Comparison of ENCODE assay signal across 13 cellular contexts in genomic region chr12:102950950-102951490, GRCh38. TPM values are rescaled to one million over a fixed set of nuclear protein-coding genes. Genes with fewer than 3 reads are reported as not detected.
DNase-seq lines count a peak whose midpoint lies in the region; ATAC-seq and TF ChIP-seq lines count a peak whose summit lies in the region.
"Had no signal": no experiment of that assay in that cellular context is flagged by ENCODE, and none has a peak within 500 bp of the region (broad histone marks: within the 10 kb centered on the region; RNA-seq: fewer than 3 reads in every experiment).

No MANE protein-coding gene starts in this region.

- H3K9me3 Mint-ChIP-seq in activated naive CD8-positive, alpha-beta T cell treated with anti-CD3 and anti-CD28 coated beads, Interleukin-2, amount 10 ng/mL, durations not matched to agents 7 days and 5 days: peaks cover 3% of the 10 kb centered on the region
- H3K9me3 Mint-ChIP-seq in neural crest cell: no peaks in the 10 kb centered on the region

- peak overlapping the region; percentile 49 for H3K4me3 Mint-ChIP-seq in activated naive CD8-positive, alpha-beta T cell treated with anti-CD3 and anti-CD28 coated beads, Interleukin-2, amount 10 ng/mL, durations not matched to agents 7 days and 5 days
- H3K4me3 Mint-ChIP-seq in neural crest cell: peak overlapping the region; percentile 81

- no peak overlapping the region for H3K27ac Mint-ChIP-seq in activated naive CD8-positive, alpha-beta T cell treated with anti-CD3 and anti-CD28 coated beads, Interleukin-2, amount 10 ng/mL, durations not matched to agents 7 days and 5 days
- peak overlapping the region; percentile 58 for H3K27ac Mint-ChIP-seq in neural crest cell (ENCODE audit: unreplicated experiment)
- H3K27ac Mint-ChIP-seq: CD4-positive, alpha-beta memory T cell; naive thymus-derived CD4-positive, alpha-beta T cell had no signal

- TF ChIP-seq CTCF in GM12865 (IDR thresholded peaks at IDR 0.05; ENCODE audit: insufficient read depth, low read depth, low read length, missing control alignments) (no peak), neural crest cell (conservative IDR thresholded peaks at IDR 0.05) (no peak)

- DNase-seq in GM12865 (ENCODE audit: low read depth) (no peak), KBM-7 (peak; percentile 1), neural crest cell (ENCODE audit: low read depth, low spot score) (no peak), superior temporal gyrus (ENCODE audit: extremely low spot score) (no peak), AG08396 (ENCODE audit: low spot score) (no peak)
- no peak for DNase-seq in activated naive CD8-positive, alpha-beta T cell treated with anti-CD3 and anti-CD28 coated beads, Interleukin-2, amount 10 ng/mL, durations not matched to agents 7 days and 5 days
- DNase-seq: activated CD8-positive, alpha-beta memory T cell treated with anti-CD3 and anti-CD28 coated beads, Interleukin-2, amount 50 U/mL, for 4 hours; CD4-positive, alpha-beta memory T cell; foreskin fibroblast; naive thymus-derived CD4-positive, alpha-beta T cell; NCI-H526 treated with DMSO at 0.1 percent for 48 hours had no signal

- peaks cover 73% of the 10 kb centered on the region for H3K27me3 Mint-ChIP-seq in activated naive CD8-positive, alpha-beta T cell treated with anti-CD3 and anti-CD28 coated beads, Interleukin-2, amount 10 ng/mL, durations not matched to agents 7 days and 5 days
- H3K27me3 Mint-ChIP-seq in neural crest cell (ENCODE audit: low read depth): peaks cover 100% of the 10 kb centered on the region

- peaks cover 3% of the 10 kb centered on the region for H3K36me3 Mint-ChIP-seq in activated naive CD8-positive, alpha-beta T cell treated with anti-CD3 and anti-CD28 coated beads, Interleukin-2, amount 10 ng/mL, durations not matched to agents 7 days and 5 days
- H3K36me3 Mint-ChIP-seq in neural crest cell (ENCODE audit: low read depth): no peaks in the 10 kb centered on the region
- H3K36me3 Mint-ChIP-seq: CD4-positive, alpha-beta memory T cell had no signal

- in situ Hi-C loops in KBM-7 (cut with MboI; ENCODE audit: low pct_unique_long_range_greater_than_20kb, low sequenced_read_pairs): no loop called here

- H3K4me1 Mint-ChIP-seq in activated naive CD8-positive, alpha-beta T cell treated with anti-CD3 and anti-CD28 coated beads, Interleukin-2, amount 10 ng/mL, durations not matched to agents 7 days and 5 days: peaks cover 13% of the 10 kb centered on the region
- peaks cover 25% of the 10 kb centered on the region for H3K4me1 Mint-ChIP-seq in neural crest cell

- POLR2A ChIA-PET in activated naive CD8-positive, alpha-beta T cell treated with anti-CD3 and anti-CD28 coated beads, Interleukin-2, amount 10 ng/mL, durations not matched to agents 7 days and 5 days (lab: Charles Lee): no interaction called here

- no peak for ATAC-seq in activated naive CD8-positive, alpha-beta T cell treated with anti-CD3 and anti-CD28 coated beads, Interleukin-2, amount 10 ng/mL, durations not matched to agents 7 days and 5 days (ENCODE audit: low read depth)
- ATAC-seq in HG02870 (IDR thresholded peaks at IDR 0.05; ENCODE audit: unreplicated experiment): no peak
- ATAC-seq: naive thymus-derived CD4-positive, alpha-beta T cell had no signal

- H3K4me3 ChIP-seq in GM12865 (ENCODE audit: low read depth, low read length): peak overlapping the region; percentile 28
- H3K4me3 ChIP-seq: suprapubic skin had no signal

RNA-seq across cellular contexts. Expression of gene ASCL1, which starts 6.5 kb away (rescaled TPM):
- not detected for total RNA-seq in activated naive CD8-positive, alpha-beta T cell treated with anti-CD3 and anti-CD28 coated beads, Interleukin-2, amount 10 ng/mL, durations not matched to agents 7 days and 5 days
- total RNA-seq in neural crest cell: 4.3 and 5.1 TPM in 2 replicates
- total RNA-seq: CD4-positive, alpha-beta memory T cell; naive thymus-derived CD4-positive, alpha-beta T cell; suprapubic skin had no signal

RNA-seq across cellular contexts. Expression of gene PAH, which starts 34.0 kb away (rescaled TPM):
- total RNA-seq in activated naive CD8-positive, alpha-beta T cell treated with anti-CD3 and anti-CD28 coated beads, Interleukin-2, amount 10 ng/mL, durations not matched to agents 7 days and 5 days: not detected
- not detected in 2 replicates for total RNA-seq in neural crest cell
- total RNA-seq: CD4-positive, alpha-beta memory T cell; naive thymus-derived CD4-positive, alpha-beta T cell had no signal
